Comparison of ENCODE assay signal across 7 cellular contexts in genomic region chr18:76491436-76491800, GRCh38. TPM values are rescaled to one million over a fixed set of nuclear protein-coding genes. Genes with fewer than 3 reads are reported as not detected.
DNase-seq lines count a peak whose midpoint lies in the region; ATAC-seq, FAIRE-seq and TF ChIP-seq lines count a peak whose summit lies in the region.

No MANE protein-coding gene starts in this region.

- H3K4me3 ChIP-seq in H1 (ENCODE audit: extremely low read depth in 1 of 4, insufficient read depth in 2 of 4, low read depth in 3 of 4, low read length in 4 of 4): peak overlapping the region; percentile 54 to 76 (median 66)
- H3K4me3 ChIP-seq in mesenchymal stem cell (ENCODE audit: insufficient read depth in 1 of 2, low read depth in 1 of 2, low read length in 2 of 2): peak overlapping the region; percentile 76 to 84

- H3K23ac ChIP-seq in H1 (ENCODE audit: insufficient read length) (no peak overlapping the region), mesenchymal stem cell (ENCODE audit: low read length in 2 of 2) (no peak overlapping the region)

- H3K9me3 ChIP-seq in H1 (ENCODE audit: insufficient read depth in 2 of 2, low read depth in 1 of 2, low read length in 1 of 2) (no peaks in the 10 kb centered on the region), mesenchymal stem cell (ENCODE audit: control insufficient read depth, low read length) (no peaks in the 10 kb centered on the region)

- no peak for TF ChIP-seq EP300 in H1 (IDR thresholded peaks at IDR 0.05; ENCODE audit: borderline replicate concordance in 1 of 2, low read depth in 2 of 2, low read length in 2 of 2)

- no peak overlapping the region for H4K5ac ChIP-seq in H1 (ENCODE audit: insufficient read length, low read depth, low read length)

- H2AK5ac ChIP-seq in H1 (ENCODE audit: low read depth, low read length): no peak overlapping the region
- H2AK5ac ChIP-seq in mesenchymal stem cell (ENCODE audit: low read length, severe bottlenecking): no peak overlapping the region

- H3K56ac ChIP-seq in H1 (replicated peaks; ENCODE audit: insufficient read length, low read depth, low read length): no peak overlapping the region

- H3K14ac ChIP-seq in H1 (ENCODE audit: insufficient read length) (no peak overlapping the region), mesenchymal stem cell (ENCODE audit: low read length in 2 of 2) (peak overlapping the region in 1 of 2 experiments; percentile 48)

- CTCF ChIA-PET in H1 (lab: Charles Lee; ENCODE audit: partially characterized antibody): no interaction called here

- FAIRE-seq in H1 (lab: Jason Lieb, UNC): no peak

- peaks cover 3 to 9% of the 10 kb centered on the region in 2 experiments for H4K20me1 ChIP-seq in H1 (replicated peaks in 1 of 2; ENCODE audit: control insufficient read depth in 1 of 2, insufficient read depth in 2 of 2, low read length in 2 of 2)

- DNase-seq in GM19238 (ENCODE audit: insufficient read length, low spot score) (peak; percentile 76), NCI-H2107 treated with DMSO at 0.1 percent for 48 hours (lab: John Stamatoyannopoulos, UW; ENCODE audit: unreplicated experiment) (peak; percentile 72), H1 (ENCODE audit: low read depth in 1 of 2, low spot score in 2 of 2) (no peak), mesenchymal stem cell (peak; percentile 72)
- peak; percentile 63 to 66 for DNase-seq in activated CD8-positive, alpha-beta memory T cell treated with anti-CD3 and anti-CD28 coated beads for 4 hours (ENCODE audit: low read depth in 2 of 2)
- peak; percentile 56 to 77 for DNase-seq in stimulated activated CD8-positive, alpha-beta memory T cell treated with anti-CD3 and anti-CD28 coated beads, Interleukin-7, amount 100 ng/mL, for 4 hours (ENCODE audit: low read depth in 2 of 2)

- no peak for TF ChIP-seq RAD21 in H1 (IDR thresholded peaks at IDR 0.05 in 1 of 2, conservative IDR thresholded peaks at IDR 0.05 in 1 of 2; ENCODE audit: low read depth in 2 of 2, low read length in 2 of 2)

- POLR2A ChIA-PET in H1 (lab: Charles Lee; ENCODE audit: partially characterized antibody): no interaction called here

- no peak overlapping the region for H4K91ac ChIP-seq in H1 (replicated peaks; ENCODE audit: insufficient read length, low read length)
- no peak overlapping the region for H4K91ac ChIP-seq in mesenchymal stem cell (ENCODE audit: low read length)

- H3K4ac ChIP-seq in H1 (replicated peaks; ENCODE audit: insufficient read length, low read depth, low read length) (no peak overlapping the region), mesenchymal stem cell (ENCODE audit: low read depth in 1 of 2, low read length in 2 of 2) (no peak overlapping the region)

- H2BK15ac ChIP-seq in H1 (ENCODE audit: low read length) (no peak overlapping the region), mesenchymal stem cell (ENCODE audit: low read depth, poor library complexity, severe bottlenecking) (no peak overlapping the region)

- no peak overlapping the region for H2BK20ac ChIP-seq in H1 (ENCODE audit: low read length)

- H3K27ac ChIP-seq in H1 (ENCODE audit: low read depth, low read length) (no peak overlapping the region), mesenchymal stem cell (ENCODE audit: low read length, poor library complexity, severe bottlenecking) (no peak overlapping the region)

- peaks cover 28% of the 10 kb centered on the region for H3K23me2 ChIP-seq in H1 (ENCODE audit: low read depth, low read length)

- peaks cover 6% of the 10 kb centered on the region; the same call in 1 of the 2 replicates for H3K79me1 ChIP-seq in H1 (ENCODE audit: low read depth, low read length)
- peaks cover 8% of the 10 kb centered on the region for H3K79me1 ChIP-seq in mesenchymal stem cell (replicated peaks; ENCODE audit: low read length, poor library complexity, severe bottlenecking)

- H3K9ac ChIP-seq in H1 (replicated peaks in 1 of 4; ENCODE audit: extremely low read depth in 1 of 4, low read depth in 3 of 4, low read length in 3 of 4) (0 out of 7 replicates have a peak overlapping the region, but pooled peaks of 1 of the 4 experiments have one; percentile 36), mesenchymal stem cell (ENCODE audit: low read length) (peak overlapping the region; percentile 95)

- H3K36me3 ChIP-seq in H1 (ENCODE audit: control insufficient read depth in 2 of 4, insufficient read depth in 4 of 4, low read length in 3 of 4) (no peaks in the 10 kb centered on the region), mesenchymal stem cell (ENCODE audit: control insufficient read depth in 1 of 2, insufficient read depth in 2 of 2, low read depth in 1 of 2, low read length in 2 of 2) (no peaks in the 10 kb centered on the region)

- peak overlapping the region; percentile 55; the same call in 1 of the 2 replicates for H3K18ac ChIP-seq in H1 (ENCODE audit: extremely low read depth, low read length)
- H3K18ac ChIP-seq in mesenchymal stem cell (ENCODE audit: low read depth in 1 of 2, low read length in 2 of 2): peak overlapping the region; percentile 14 to 75

- H3K4me2 ChIP-seq in H1 (ENCODE audit: insufficient read depth in 1 of 2, low read depth in 2 of 2, low read length in 2 of 2) (peak overlapping the region; percentile 91 to 98), mesenchymal stem cell (ENCODE audit: low read length, poor library complexity, severe bottlenecking) (peak overlapping the region; percentile 96)

- ATAC-seq in GM21528 (IDR thresholded peaks at IDR 0.05; ENCODE audit: low FRiP score, unreplicated experiment): no peak

- H3K4me1 ChIP-seq in H1 (replicated peaks in 1 of 4; ENCODE audit: control insufficient read depth in 3 of 4, insufficient read depth in 4 of 4, low read length in 3 of 4): peaks cover 5 to 17% (median 11%) of the 10 kb centered on the region in 4 experiments
- H3K4me1 ChIP-seq in mesenchymal stem cell (ENCODE audit: control insufficient read depth, insufficient read depth, low read depth, low read length): peaks cover 26% of the 10 kb centered on the region

- no peak for TF ChIP-seq POLR2A in H1 (IDR thresholded peaks at IDR 0.05; ENCODE audit: control extremely low read depth in 1 of 2, low read depth in 2 of 2, low read length in 2 of 2)

- peaks cover 0 to 40% of the 10 kb centered on the region in 2 experiments; a peak in 2 of 4 replicates for H3K79me2 ChIP-seq in H1 (ENCODE audit: control insufficient read depth in 1 of 2, insufficient read depth in 2 of 2, low read length in 2 of 2)

- H2BK120ac ChIP-seq in H1 (replicated peaks; ENCODE audit: low read depth, low read length) (no peak overlapping the region), mesenchymal stem cell (ENCODE audit: low read depth, low read length) (no peak overlapping the region)

- WGBS in H1 (ENCODE audit: extremely low coverage in 1 of 2, insufficient coverage in 1 of 2, insufficient read length in 1 of 2, insufficient replicate concordance in 2 of 2, low coverage in 1 of 2, low lambda C conversion rate in 2 of 2, missing lambda C conversion rate in 1 of 2), 2 experiments: no CpG with 5 or more reads among the region's 37 CpGs
- 5% methylated on average over 12 of the region's 37 CpGs for WGBS in mesenchymal stem cell

- H2AFZ ChIP-seq in H1 (ENCODE audit: low read length): no peak overlapping the region
- H2AFZ ChIP-seq in mesenchymal stem cell (ENCODE audit: low read depth, low read length): no peak overlapping the region

- TF ChIP-seq CTCF in H1 (IDR thresholded peaks at IDR 0.05; ENCODE audit: control extremely low read depth in 1 of 3, insufficient read depth in 1 of 3, low read depth in 1 of 3, low read length in 3 of 3): no peak

- H2BK12ac ChIP-seq in H1 (ENCODE audit: low read depth, low read length): no peak overlapping the region
- H2BK12ac ChIP-seq in mesenchymal stem cell (ENCODE audit: low read length in 2 of 2): no peak overlapping the region

- H2BK5ac ChIP-seq in H1 (ENCODE audit: low read depth, low read length) (no peak overlapping the region), mesenchymal stem cell (ENCODE audit: low read depth, low read length, poor library complexity, severe bottlenecking) (no peak overlapping the region)

- H4K8ac ChIP-seq in H1 (ENCODE audit: extremely low read depth, insufficient read depth, low read length) (peak overlapping the region; percentile 80; the same call in 1 of the 2 replicates), mesenchymal stem cell (ENCODE audit: low read length) (no peak overlapping the region)

- H3K27me3 ChIP-seq in H1 (replicated peaks in 1 of 4; ENCODE audit: control insufficient read depth in 3 of 4, extremely low read depth in 1 of 4, insufficient read depth in 3 of 4, low read length in 3 of 4) (peaks cover 0 to 21% (median 6%) of the 10 kb centered on the region in 4 experiments; a peak in 6 of 7 replicates), mesenchymal stem cell (ENCODE audit: control insufficient read depth in 1 of 2, insufficient read depth in 1 of 2, low read length in 2 of 2) (no peaks in the 10 kb centered on the region)

TF ChIP-seq in H1, 55 proteins besides CTCF, POLR2A, EP300 and RAD21:
- TF ChIP-seq TAF7 (optimal IDR thresholded peaks at IDR 0.05; ENCODE audit: borderline replicate concordance, low read depth, low read length): no peak
- TF ChIP-seq USF2 (IDR thresholded peaks at IDR 0.05; ENCODE audit: low read length): no peak
- TF ChIP-seq NRF1 (IDR thresholded peaks at IDR 0.05; ENCODE audit: low read depth, low read length): no peak
- peak; percentile 60; the same call in 1 of the 2 replicates for TF ChIP-seq CREB1 (IDR thresholded peaks at IDR 0.05)

RNA-seq across cellular contexts. Expression of gene ZNF516, which starts 3.6 kb away (rescaled TPM):
- 16.5 and 17.0 TPM in 2 replicates for total RNA-seq in H1 (2021; fragmentation: NEBNext Ultra II Directional; extraction: Animal tissue kit (Norgen Biotek cat#: 25700))
- polyA plus RNA-seq in H1 (2011; rRNA removed): 7.3 and 9.2 TPM in 2 replicates
- 9.3 TPM for polyA plus RNA-seq in H1 (2011; cell fraction: cytosol; rRNA removed)
- polyA plus RNA-seq in H1 (2011; cell fraction: nucleus; rRNA removed): 15.7 TPM
- polyA plus RNA-seq in H1 (2012, experiment 1 of 2): 8.0 to 13.2 TPM (median 9.8 TPM) in 4 replicates
- 3.3 TPM for polyA plus RNA-seq in H1 (2012, experiment 2 of 2)
- polyA plus RNA-seq in H1 (2013, experiment 1 of 2): 4.8 TPM
- 4.1 TPM for polyA plus RNA-seq in H1 (2013, experiment 2 of 2)
- polyA minus RNA-seq in H1 (2011; rRNA and poly(A)+ RNA removed): 13.4 and 18.4 TPM in 2 replicates
- 14.1 TPM for polyA minus RNA-seq in H1 (2011; cell fraction: cytosol; rRNA and poly(A)+ RNA removed)
- 25.4 TPM for polyA minus RNA-seq in H1 (2011; cell fraction: nucleus; rRNA and poly(A)+ RNA removed)
- polyA plus RNA-seq in mesenchymal stem cell (2013, experiment 1 of 2): 13.7 TPM
- 14.9 TPM for polyA plus RNA-seq in mesenchymal stem cell (2013, experiment 2 of 2)

Comparison
In these comparisons a context has a peak if more than half of its experiments do, and no peak if none do; other contexts are left out.
1. DNase-seq: peak in GM19238 (single experiment), NCI-H2107 treated with DMSO at 0.1 percent for 48 hours (single experiment), activated CD8-positive, alpha-beta memory T cell treated with anti-CD3 and anti-CD28 coated beads for 4 hours (2 of 2), mesenchymal stem cell (single experiment) and stimulated activated CD8-positive, alpha-beta memory T cell treated with anti-CD3 and anti-CD28 coated beads, Interleukin-7, amount 100 ng/mL, for 4 hours (2 of 2); none in H1 (0 of 2).